In the genomic region with DNA sequence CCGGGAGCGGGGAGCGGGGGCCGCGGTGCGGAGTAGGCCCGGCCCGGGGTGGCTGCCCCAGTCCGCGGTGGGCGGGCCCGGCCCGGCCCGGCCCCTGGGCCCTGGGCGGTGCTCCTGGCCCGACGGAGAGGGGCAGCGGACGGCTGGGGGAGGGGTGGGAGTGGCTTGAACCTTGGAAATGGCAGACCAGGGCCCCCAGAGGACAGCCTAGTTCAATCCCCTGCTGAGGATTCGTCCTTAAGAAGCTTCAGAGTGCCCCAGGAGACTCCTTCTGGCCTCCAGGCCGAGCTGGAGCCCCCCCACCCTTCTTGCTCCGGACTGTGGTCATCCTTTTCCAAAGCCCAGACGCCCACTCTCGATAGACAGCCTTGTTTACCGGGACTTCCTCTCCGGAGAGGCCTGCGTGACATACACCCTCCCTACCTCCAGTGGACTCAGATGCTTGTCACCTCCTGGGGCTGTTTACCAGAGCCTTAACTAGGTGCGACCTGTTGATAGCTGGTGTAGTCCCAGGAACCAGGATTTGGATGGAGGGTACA, we compare ENCODE assay signal across 8 cellular contexts. TPM values are rescaled to one million over a fixed set of nuclear protein-coding genes. Genes with fewer than 3 reads are reported as not detected.
DNase-seq lines count a peak whose midpoint lies in the region; ATAC-seq, FAIRE-seq and TF ChIP-seq lines count a peak whose summit lies in the region.

No MANE protein-coding gene starts in this region.

- ATAC-seq in GM18517 (IDR thresholded peaks at IDR 0.05; ENCODE audit: unreplicated experiment) (peak; percentile 57), HG02981 (IDR thresholded peaks at IDR 0.05; ENCODE audit: unreplicated experiment) (peak; percentile 50), upper lobe of right lung (peak; percentile 86)

- peaks cover 32% of the 10 kb centered on the region for H3K36me3 ChIP-seq in upper lobe of right lung

- peaks cover 39% of the 10 kb centered on the region for H3K4me1 ChIP-seq in upper lobe of right lung

- no peaks in the 10 kb centered on the region for H3K9me3 ChIP-seq in upper lobe of right lung

- intact Hi-C loops in upper lobe of right lung (cut with DNase I): loop anchor here (5.0 kb wide), 1 partner anchor 98 kb away; no protein-coding TSS in a partner anchor

- H3K4me3 ChIP-seq in upper lobe of right lung: peak overlapping the region; percentile 86

- H3K27me3 ChIP-seq in upper lobe of right lung: no peaks in the 10 kb centered on the region

- TF ChIP-seq CTCF in upper lobe of right lung (IDR thresholded peaks at IDR 0.05): no peak

- no peak for FAIRE-seq in frontal cortex (lab: Jason Lieb, UNC)

- peak overlapping the region; percentile 93 for H3K27ac ChIP-seq in upper lobe of right lung

- peak; percentile 49 for DNase-seq in Ammon's horn (ENCODE audit: low spot score)
- DNase-seq in NOMO-1 (lab: John Stamatoyannopoulos, UW; ENCODE audit: unreplicated experiment in 2 of 2): peak; percentile 47 to 76
- peak; percentile 38 for DNase-seq in activated gamma-delta T cell treated with anti-CD3 and anti-CD28 coated beads, Interleukin-2, amount 50 U/mL, for 16 hours (ENCODE audit: low read depth)
- peak; percentile 82 to 83 for DNase-seq in frontal cortex (ENCODE audit: low spot score in 2 of 2)
- DNase-seq in non-pigmented ciliary epithelial cell (ENCODE audit: low read depth): peak; percentile 8
- DNase-seq in upper lobe of right lung: peak; percentile 91

RNA-seq across cellular contexts. Expression of gene KHNYN, which starts 0.5 kb away (rescaled TPM):
- 13.9 TPM for total RNA-seq in frontal cortex
- 56.2 TPM for total RNA-seq in upper lobe of right lung

RNA-seq across cellular contexts. Expression of gene CBLN3, which starts 0.7 kb away (rescaled TPM):
- not detected for total RNA-seq in frontal cortex
- total RNA-seq in upper lobe of right lung: 2.9 TPM

RNA-seq across cellular contexts. Expression of gene SDR39U1, which starts 12.4 kb away (rescaled TPM):
- total RNA-seq in frontal cortex (16.3 TPM), upper lobe of right lung (61.6 TPM)

RNA-seq across cellular contexts. Expression of gene NYNRIN, which starts 31.4 kb away (rescaled TPM):
- 9.8 TPM for total RNA-seq in frontal cortex
- total RNA-seq in upper lobe of right lung: 16.6 TPM

Comparison
In these comparisons a context has a peak if more than half of its experiments do, and no peak if none do; other contexts are left out.
1. Peak in every context shown above with its lines: DNase-seq, ATAC-seq, H3K4me3 ChIP-seq and H3K27ac ChIP-seq.
2. DNase-seq: peak in every context shown above with its lines; median percentile 91 in upper lobe of right lung; 82 in frontal cortex; 62 in NOMO-1; 49 in Ammon's horn; 38 in activated gamma-delta T cell treated with anti-CD3 and anti-CD28 coated beads, Interleukin-2, amount 50 U/mL, for 16 hours; 8 in non-pigmented ciliary epithelial cell.